ENCODE assay signal across 25 cellular contexts in the genomic region with DNA sequence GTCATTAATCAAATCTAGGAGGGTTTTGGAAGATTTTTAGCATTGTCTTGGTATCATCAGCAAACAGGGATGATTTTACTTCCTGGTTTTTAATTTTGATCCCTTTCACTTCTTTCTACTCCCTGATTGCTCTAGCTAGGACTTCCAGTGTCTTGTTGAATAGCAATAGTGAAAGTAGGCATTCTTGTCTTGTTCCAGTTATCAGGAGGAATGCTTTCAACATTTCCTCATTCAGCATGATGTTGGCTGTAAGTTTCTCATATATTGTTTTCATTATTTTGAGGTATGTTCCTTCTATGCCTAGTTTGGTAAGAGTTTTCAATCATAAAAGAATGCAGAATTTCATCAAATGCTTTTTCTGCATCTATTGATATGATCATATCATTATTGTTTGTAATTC.
"Had no signal": no experiment of that assay in that cellular context is flagged by ENCODE, and none has a peak within 500 bp of the region (broad histone marks: within the 10 kb centered on the region; RNA-seq: fewer than 3 reads in every experiment).

No MANE protein-coding gene starts in this region.

- H3K27me3 Mint-ChIP-seq: activated naive CD8-positive, alpha-beta T cell treated with anti-CD3 and anti-CD28 coated beads for 36 hours; central memory CD8-positive, alpha-beta T cell; effector memory CD8-positive, alpha-beta T cell; natural killer cell treated with Interleukin-12 subunit alpha and Interleukin-12 subunit beta and Interleukin-15 and Interleukin-18, amount 100 ng/mL, for 72 hours; stimulated activated naive CD8-positive, alpha-beta T cell treated with anti-CD3 and anti-CD28 coated beads, Interleukin-15, Interleukin-2, amounts not matched to agents 100 ng/mL and 50 ng/mL, for 24 hours had no signal

- H3K27ac Mint-ChIP-seq: activated naive CD4-positive, alpha-beta T cell treated with anti-CD3 and anti-CD28 coated beads for 36 hours; activated naive CD8-positive, alpha-beta T cell treated with anti-CD3 and anti-CD28 coated beads for 36 hours; activated T-cell treated with anti-CD3 and anti-CD28 coated beads, Interleukin-2, amount 50 U/mL, for 72 hours; effector memory CD8-positive, alpha-beta T cell; natural killer cell treated with Interleukin-12 subunit alpha and Interleukin-12 subunit beta and Interleukin-15 and Interleukin-18, amount 100 ng/mL, for 72 hours; stimulated activated naive CD8-positive, alpha-beta T cell treated with anti-CD3 and anti-CD28 coated beads, Interleukin-15, Interleukin-2, amounts not matched to agents 100 ng/mL and 50 ng/mL, for 24 hours; T-helper 1 cell treated with Interleukin-12 subunit alpha and Interleukin-12 subunit beta and Interleukin-4 antibody, amounts not matched to agents 30 μg/mL and 1 μg/mL, for 36 hours had no signal

- H3K4me1 Mint-ChIP-seq: activated naive CD8-positive, alpha-beta T cell treated with anti-CD3 and anti-CD28 coated beads for 36 hours; central memory CD8-positive, alpha-beta T cell had no signal

- H3K9me3 ChIP-seq: colonic mucosa, mucosa of descending colon, right atrium auricular region, spleen, thoracic aorta had no signal

- DNase-seq: activated CD4-positive, alpha-beta T cell treated with anti-CD3 and anti-CD28 coated beads for 4 hours; activated CD4-positive, alpha-beta T cell treated with anti-CD3 and anti-CD28 coated beads, Interleukin-2, amount 50 U/mL, for 4 hours; activated effector memory CD4-positive, alpha-beta T cell treated with Interleukin-2 at 50 U/mL for 16 hours; activated naive CD4-positive, alpha-beta T cell treated with anti-CD3 and anti-CD28 coated beads for 36 hours; activated naive CD8-positive, alpha-beta T cell treated with anti-CD3 and anti-CD28 coated beads for 36 hours; activated T-cell treated with anti-CD3 and anti-CD28 coated beads for 4 hours; activated T-cell treated with anti-CD3 and anti-CD28 coated beads, Interleukin-2, amount 50 U/mL, for 72 hours; amniotic stem cell; colonic mucosa; dorsolateral prefrontal cortex; effector memory CD8-positive, alpha-beta T cell; erythroblast; foreskin melanocyte; left ventricle myocardium inferior; mucosa of descending colon; spleen; T-helper 9 cell; trophoblast cell had no signal

- H3K4me3 ChIP-seq: colonic mucosa, dorsolateral prefrontal cortex, left ventricle myocardium inferior, mucosa of descending colon, right atrium auricular region, spleen, thoracic aorta had no signal

- H3K4me3 Mint-ChIP-seq: activated naive CD4-positive, alpha-beta T cell treated with anti-CD3 and anti-CD28 coated beads for 36 hours; activated naive CD8-positive, alpha-beta T cell treated with anti-CD3 and anti-CD28 coated beads for 36 hours; activated T-cell treated with anti-CD3 and anti-CD28 coated beads, Interleukin-2, amount 50 U/mL, for 72 hours; central memory CD8-positive, alpha-beta T cell; effector memory CD8-positive, alpha-beta T cell; natural killer cell treated with Interleukin-12 subunit alpha and Interleukin-12 subunit beta and Interleukin-15 and Interleukin-18, amount 100 ng/mL, for 72 hours; stimulated activated naive CD8-positive, alpha-beta T cell treated with anti-CD3 and anti-CD28 coated beads, Interleukin-15, Interleukin-2, amounts not matched to agents 100 ng/mL and 50 ng/mL, for 24 hours; T-helper 1 cell treated with Interleukin-12 subunit alpha and Interleukin-12 subunit beta and Interleukin-4 antibody, amounts not matched to agents 30 μg/mL and 1 μg/mL, for 36 hours had no signal

- H3K27ac ChIP-seq: colonic mucosa, dorsolateral prefrontal cortex, left ventricle myocardium inferior, right atrium auricular region, spleen, thoracic aorta, VCaP had no signal

- H3K36me3 ChIP-seq: colonic mucosa, left ventricle myocardium inferior, right atrium auricular region, spleen, thoracic aorta had no signal

- H3K36me3 Mint-ChIP-seq: activated naive CD8-positive, alpha-beta T cell treated with anti-CD3 and anti-CD28 coated beads for 36 hours had no signal

- H3K4me1 ChIP-seq: colonic mucosa, left ventricle myocardium inferior, right atrium auricular region, spleen had no signal

- H3K9me3 Mint-ChIP-seq: activated naive CD4-positive, alpha-beta T cell treated with anti-CD3 and anti-CD28 coated beads for 36 hours; activated naive CD8-positive, alpha-beta T cell treated with anti-CD3 and anti-CD28 coated beads for 36 hours; stimulated activated naive CD8-positive, alpha-beta T cell treated with anti-CD3 and anti-CD28 coated beads, Interleukin-15, Interleukin-2, amounts not matched to agents 100 ng/mL and 50 ng/mL, for 24 hours; T-helper 1 cell treated with Interleukin-12 subunit alpha and Interleukin-12 subunit beta and Interleukin-4 antibody, amounts not matched to agents 30 μg/mL and 1 μg/mL, for 36 hours had no signal

- H3K27me3 ChIP-seq: colonic mucosa, dorsolateral prefrontal cortex, right atrium auricular region, spleen had no signal

- ATAC-seq: activated T-cell treated with anti-CD3 and anti-CD28 coated beads, Interleukin-2, amount 50 U/mL, for 72 hours; effector memory CD8-positive, alpha-beta T cell; mucosa of descending colon; natural killer cell treated with Interleukin-12 subunit alpha and Interleukin-12 subunit beta and Interleukin-15 and Interleukin-18, amount 100 ng/mL, for 72 hours had no signal
